ENCODE assay signal across 18 cellular contexts in the genomic region with DNA sequence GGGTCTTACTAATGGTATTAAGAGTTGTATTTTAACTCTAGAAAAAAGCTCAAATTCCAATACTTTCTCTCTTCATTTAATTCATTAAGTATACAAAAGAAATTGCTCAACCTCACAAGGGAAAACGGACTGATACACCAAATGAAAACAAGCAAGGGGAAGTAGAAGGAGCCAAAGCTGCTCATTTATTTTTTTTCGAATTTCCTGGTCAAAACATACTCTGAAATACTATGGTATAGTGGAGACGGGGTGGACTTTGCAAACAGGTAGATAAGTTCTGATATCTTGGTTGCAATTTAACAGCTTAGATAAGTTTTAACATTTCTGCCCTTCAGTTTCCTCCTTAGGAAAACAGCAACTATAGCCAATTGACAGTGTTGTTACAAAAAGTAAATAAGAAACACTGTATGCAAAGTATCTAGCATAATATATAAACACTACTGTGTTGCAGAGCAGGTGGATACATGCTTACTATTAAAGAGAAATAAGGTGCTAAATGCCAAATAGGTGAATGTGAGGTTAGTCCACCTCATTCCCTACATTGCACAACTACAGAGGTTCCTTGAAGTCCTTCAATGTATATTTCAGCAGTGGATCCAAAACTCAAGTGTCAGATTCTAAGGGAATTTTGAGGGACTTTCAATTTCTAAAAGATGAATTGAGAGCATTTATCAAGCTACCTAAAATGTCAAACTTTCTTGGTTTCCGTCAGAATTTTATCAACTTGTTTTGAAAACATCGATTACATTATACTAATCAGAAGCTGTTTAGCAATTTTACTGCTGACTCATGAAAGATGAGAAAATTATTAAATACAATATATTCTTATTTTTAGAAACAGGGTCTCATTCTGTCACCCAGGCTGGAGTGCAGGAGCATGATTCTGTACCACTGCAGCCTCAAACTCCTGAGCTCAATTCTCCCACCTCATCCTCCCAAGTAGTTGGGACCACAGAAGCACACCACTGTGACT. TPM values are rescaled to one million over a fixed set of nuclear protein-coding genes. Genes with fewer than 3 reads are reported as not detected.
A peak's percentile ranks its signal among the peaks of the same experiment; 100 is the strongest.
DNase-seq lines count a peak whose midpoint lies in the region; ATAC-seq and TF ChIP-seq lines count a peak whose summit lies in the region.
"Had no signal": no experiment of that assay in that cellular context is flagged by ENCODE, and none has a peak within 500 bp of the region (broad histone marks: within the 10 kb centered on the region; RNA-seq: fewer than 3 reads in every experiment).

No MANE protein-coding gene starts in this region.

- peak overlapping the region; percentile 14 to 90 (median 81) for H3K27ac Mint-ChIP-seq in CD14-positive monocyte
- peak overlapping the region in 6 of 10 donors; percentile 3 to 54 (median 33) for H3K27ac Mint-ChIP-seq in naive thymus-derived CD8-positive, alpha-beta T cell
- H3K27ac Mint-ChIP-seq: activated CD4-positive, alpha-beta T cell treated with anti-CD3 and anti-CD28 coated beads, Interleukin-2, amount 10 ng/mL, durations not matched to agents 7 days and 5 days; activated T-helper 17 cell treated with anti-CD3 and anti-CD28 coated beads, Interleukin-2, amount 50 U/mL, for 72 hours; GM23338; T-helper 17 cell had no signal

- no peaks in the 10 kb centered on the region for H3K27me3 Mint-ChIP-seq in CD14-positive monocyte (ENCODE audit: low read depth in 3 of 3)
- H3K27me3 Mint-ChIP-seq in naive thymus-derived CD8-positive, alpha-beta T cell = no peaks in the 10 kb centered on the region
- H3K27me3 Mint-ChIP-seq: activated CD4-positive, alpha-beta T cell treated with anti-CD3 and anti-CD28 coated beads, Interleukin-2, amount 10 ng/mL, durations not matched to agents 7 days and 5 days; activated T-helper 17 cell treated with anti-CD3 and anti-CD28 coated beads, Interleukin-2, amount 50 U/mL, for 72 hours; T-helper 17 cell had no signal

- no peak for ATAC-seq in naive thymus-derived CD8-positive, alpha-beta T cell
- ATAC-seq in GM18498 (IDR thresholded peaks at IDR 0.05; ENCODE audit: unreplicated experiment) = no peak
- ATAC-seq: activated T-helper 17 cell treated with anti-CD3 and anti-CD28 coated beads, Interleukin-2, amount 50 U/mL, for 72 hours; GM23338; T-helper 17 cell had no signal

- H3K4me3 Mint-ChIP-seq in CD14-positive monocyte = peak overlapping the region; percentile 20 to 66
- H3K4me3 Mint-ChIP-seq in naive thymus-derived CD8-positive, alpha-beta T cell = no peak overlapping the region
- H3K4me3 Mint-ChIP-seq: activated CD4-positive, alpha-beta T cell treated with anti-CD3 and anti-CD28 coated beads, Interleukin-2, amount 10 ng/mL, durations not matched to agents 7 days and 5 days; activated T-helper 17 cell treated with anti-CD3 and anti-CD28 coated beads, Interleukin-2, amount 50 U/mL, for 72 hours; GM23338; T-helper 17 cell had no signal

- no peak for DNase-seq in CD14-positive monocyte (ENCODE audit: low spot score)
- peak; percentile 45 for DNase-seq in NOMO-1 treated with DMSO at 0.1 percent for 48 hours (lab: John Stamatoyannopoulos, UW; ENCODE audit: unreplicated experiment)
- DNase-seq in dermis blood vessel endothelial cell = peak; percentile 31
- DNase-seq in naive thymus-derived CD8-positive, alpha-beta T cell = no peak
- no peak for DNase-seq in DMS79 treated with DMSO at 0.1 percent for 48 hours (lab: John Stamatoyannopoulos, UW)
- no peak for DNase-seq in NCI-H2081 (lab: John Stamatoyannopoulos, UW)
- no peak for DNase-seq in HT-29 (ENCODE audit: low spot score)
- DNase-seq: activated CD4-positive, alpha-beta T cell treated with anti-CD3 and anti-CD28 coated beads, Interleukin-2, amount 10 ng/mL, durations not matched to agents 7 days and 5 days; hypothalamus; left ventricle myocardium inferior; NCI-H82; right cardiac atrium; stimulated activated CD4-positive, alpha-beta T cell treated with anti-CD3 and anti-CD28 coated beads, Interleukin-2, amount 100 ng/mL, for 48 hours; stimulated activated CD8-positive, alpha-beta memory T cell treated with anti-CD3 and anti-CD28 coated beads, Interleukin-4, amount 100 ng/mL, for 48 hours; T-helper 17 cell had no signal

- no peaks in the 10 kb centered on the region for H3K9me3 Mint-ChIP-seq in CD14-positive monocyte
- H3K9me3 Mint-ChIP-seq in naive thymus-derived CD8-positive, alpha-beta T cell = no peaks in the 10 kb centered on the region
- H3K9me3 Mint-ChIP-seq: activated CD4-positive, alpha-beta T cell treated with anti-CD3 and anti-CD28 coated beads, Interleukin-2, amount 10 ng/mL, durations not matched to agents 7 days and 5 days; activated T-helper 17 cell treated with anti-CD3 and anti-CD28 coated beads, Interleukin-2, amount 50 U/mL, for 72 hours; GM23338 had no signal

- TF ChIP-seq CTCF in CD14-positive monocyte (IDR thresholded peaks at IDR 0.05) = no peak

- POLR2A ChIA-PET in naive thymus-derived CD8-positive, alpha-beta T cell (lab: Charles Lee) = interaction anchor here (1.1 to 3.0 kb wide), 3 partner anchors 11 to 67 kb away, joined by 3 to 9 read pairs (median 5); partner anchors contain the start of genes CCDC47 and DDX42

- intact Hi-C loops in CD14-positive monocyte (cut with micrococcal nuclease) = no loop called here

- peaks cover 32% of the 10 kb centered on the region for H3K4me1 Mint-ChIP-seq in CD14-positive monocyte
- peaks cover 9 to 28% (median 19%) of the 10 kb centered on the region in 4 donors for H3K4me1 Mint-ChIP-seq in naive thymus-derived CD8-positive, alpha-beta T cell
- H3K4me1 Mint-ChIP-seq: GM23338 had no signal

- H3K36me3 Mint-ChIP-seq in CD14-positive monocyte = peaks cover 47 to 62% of the 10 kb centered on the region in 2 donors
- H3K36me3 Mint-ChIP-seq in naive thymus-derived CD8-positive, alpha-beta T cell = peaks cover 0 to 88% (median 14%) of the 10 kb centered on the region in 3 donors

RNA-seq across cellular contexts. Expression of gene CCDC47, which starts 11.0 kb away (rescaled TPM):
- polyA plus RNA-seq in CD14-positive monocyte = 10 to 100 TPM; 43.0 to 56.4 TPM
- 109 and 164 TPM in 2 replicates for total RNA-seq in dermis blood vessel endothelial cell
- 10 to 100 TPM; 29.5 to 34.9 TPM for total RNA-seq in naive thymus-derived CD8-positive, alpha-beta T cell
- polyA plus RNA-seq in naive thymus-derived CD8-positive, alpha-beta T cell = 10 to 100 TPM; 21.8 to 34.8 (median 26.0) TPM
- total RNA-seq in HT-29 (2014; rRNA removed; shearing (Covaris generic)) = 54.3 and 56.8 TPM in 2 replicates

RNA-seq across cellular contexts. Expression of gene DDX42, which starts 11.6 kb away (rescaled TPM):
- polyA plus RNA-seq in CD14-positive monocyte = 1 to 10 TPM; 3.1 to 5.3 TPM
- 71.6 and 81.5 TPM in 2 replicates for total RNA-seq in dermis blood vessel endothelial cell
- 100 to 1,000 TPM; 169 to 175 TPM for total RNA-seq in naive thymus-derived CD8-positive, alpha-beta T cell
- 10 to 100 TPM in 2 of 3 donors, 1 to 10 TPM in 1; 8.9 to 18.5 (median 13.2) TPM for polyA plus RNA-seq in naive thymus-derived CD8-positive, alpha-beta T cell
- 42.3 and 45.3 TPM in 2 replicates for total RNA-seq in HT-29 (2014; rRNA removed; shearing (Covaris generic))

RNA-seq across cellular contexts. Expression of gene STRADA, which starts 20.8 kb away (rescaled TPM):
- 10 to 100 TPM; 12.5 to 19.8 TPM for polyA plus RNA-seq in CD14-positive monocyte
- total RNA-seq in dermis blood vessel endothelial cell = 26.5 and 27.5 TPM in 2 replicates
- total RNA-seq in naive thymus-derived CD8-positive, alpha-beta T cell = 10 to 100 TPM; 57.0 to 57.1 TPM
- polyA plus RNA-seq in naive thymus-derived CD8-positive, alpha-beta T cell = 10 to 100 TPM; 17.8 to 24.5 (median 23.6) TPM
- total RNA-seq in HT-29 (2014; rRNA removed; shearing (Covaris generic)) = 5.2 and 6.6 TPM in 2 replicates

Comparison
In these comparisons a context has a peak if more than half of its experiments do, and no peak if none do; other contexts are left out.
1. DNase-seq: peak in NOMO-1 treated with DMSO at 0.1 percent for 48 hours (single experiment) and dermis blood vessel endothelial cell (single experiment); none in CD14-positive monocyte (single experiment), naive thymus-derived CD8-positive, alpha-beta T cell (0 of 10), DMS79 treated with DMSO at 0.1 percent for 48 hours (single experiment), NCI-H2081 (0 of 2) and HT-29 (single experiment).
2. H3K4me3 Mint-ChIP-seq: peak in CD14-positive monocyte (2 of 2); none in naive thymus-derived CD8-positive, alpha-beta T cell (0 of 10).